11 cellular contexts compared by ENCODE assay signal in genomic region chr16:68289202-68289601, GRCh38. TPM values are rescaled to one million over a fixed set of nuclear protein-coding genes. Genes with fewer than 3 reads are reported as not detected.
DNase-seq lines count a peak whose midpoint lies in the region; TF ChIP-seq lines count a peak whose summit lies in the region.
"Had no signal": no experiment of that assay in that cellular context is flagged by ENCODE, and none has a peak within 500 bp of the region (broad histone marks: within the 10 kb centered on the region; RNA-seq: fewer than 3 reads in every experiment).

No MANE protein-coding gene starts in this region.

- H3K4me3 Mint-ChIP-seq in CD4-positive, alpha-beta memory T cell: peak overlapping the region in 7 of 8 donors; percentile 32 to 83 (median 68)
- peak overlapping the region; percentile 53 for H3K4me3 Mint-ChIP-seq in activated naive CD8-positive, alpha-beta T cell
- H3K4me3 Mint-ChIP-seq in osteocyte (ENCODE audit: unreplicated experiment): no peak overlapping the region
- no peak overlapping the region for H3K4me3 Mint-ChIP-seq in progenitor cell of endocrine pancreas (ENCODE audit: low read depth)

- peaks cover 90% of the 10 kb centered on the region for H3K79me2 ChIP-seq in GM23248 (ENCODE audit: insufficient read depth)

- H3K27ac ChIP-seq in CD4-positive, alpha-beta memory T cell (ENCODE audit: low read depth, low read length): peak overlapping the region; percentile 52
- peak overlapping the region; percentile 87; the same call in 1 of the 2 replicates for H3K27ac ChIP-seq in GM23248

- H3K4me1 ChIP-seq in CD4-positive, alpha-beta memory T cell (ENCODE audit: insufficient read depth, low read length): peaks cover 88% of the 10 kb centered on the region
- H3K4me1 ChIP-seq in GM23248 (ENCODE audit: insufficient read depth): peaks cover 44% of the 10 kb centered on the region

- peak overlapping the region; percentile 46 for H3K4me2 ChIP-seq in GM23248 (ENCODE audit: unreplicated experiment)

- no peak for TF ChIP-seq CTCF in osteocyte (IDR thresholded peaks at IDR 0.05)
- no peak for TF ChIP-seq CTCF in progenitor cell of endocrine pancreas (IDR thresholded peaks at IDR 0.05; ENCODE audit: unreplicated experiment)

- H3K36me3 Mint-ChIP-seq in CD4-positive, alpha-beta memory T cell: peaks cover 42 to 55% of the 10 kb centered on the region in 2 donors
- peaks cover 23% of the 10 kb centered on the region for H3K36me3 Mint-ChIP-seq in activated naive CD8-positive, alpha-beta T cell
- H3K36me3 Mint-ChIP-seq in osteocyte (ENCODE audit: unreplicated experiment): peaks cover 25% of the 10 kb centered on the region
- H3K36me3 Mint-ChIP-seq in progenitor cell of endocrine pancreas (ENCODE audit: insufficient read depth): peaks cover 3% of the 10 kb centered on the region

- no peaks in the 10 kb centered on the region for H3K27me3 Mint-ChIP-seq in CD4-positive, alpha-beta memory T cell
- H3K27me3 Mint-ChIP-seq in activated naive CD8-positive, alpha-beta T cell: no peaks in the 10 kb centered on the region
- no peaks in the 10 kb centered on the region for H3K27me3 Mint-ChIP-seq in osteocyte (ENCODE audit: unreplicated experiment)
- no peaks in the 10 kb centered on the region for H3K27me3 Mint-ChIP-seq in progenitor cell of endocrine pancreas

- POLR2A ChIA-PET in CD4-positive, alpha-beta memory T cell (lab: Charles Lee; ENCODE audit: partially characterized antibody): interaction anchor here (1.3 to 44.5 kb wide), 5 partner anchors 6 to 44 kb away, joined by 3 to 1508 read pairs (median 5); partner anchors contain the start of genes PLA2G15, PRMT7, SLC7A6 and SLC7A6OS

- H3K9me3 ChIP-seq in CD4-positive, alpha-beta memory T cell (ENCODE audit: control insufficient read depth in 1 of 2, low read length in 2 of 2): no peaks in the 10 kb centered on the region
- no peaks in the 10 kb centered on the region for H3K9me3 ChIP-seq in GM23248 (ENCODE audit: low read depth)

- CTCF ChIA-PET in CD4-positive, alpha-beta memory T cell (lab: Charles Lee; ENCODE audit: partially characterized antibody): interaction anchor here (1.1 to 29.4 kb wide), 5 partner anchors 9 to 768 kb away, joined by 3 to 680 read pairs (median 3); partner anchors contain the start of gene SLC7A6

- H3K4me1 Mint-ChIP-seq in CD4-positive, alpha-beta memory T cell: peaks cover 66 to 94% (median 85%) of the 10 kb centered on the region in 4 donors
- peaks cover 93% of the 10 kb centered on the region for H3K4me1 Mint-ChIP-seq in activated naive CD8-positive, alpha-beta T cell (ENCODE audit: low read depth)
- H3K4me1 Mint-ChIP-seq in osteocyte (ENCODE audit: unreplicated experiment) (peaks cover 41% of the 10 kb centered on the region), progenitor cell of endocrine pancreas (ENCODE audit: low read depth) (peaks cover 2% of the 10 kb centered on the region)

- no peak overlapping the region for H2AFZ ChIP-seq in GM23248

- H3K9ac ChIP-seq in GM23248: no peak overlapping the region

- in situ Hi-C loops in GM23248 (cut with MboI): no loop called here

- peaks cover 35% of the 10 kb centered on the region for H3K36me3 ChIP-seq in CD4-positive, alpha-beta memory T cell (ENCODE audit: insufficient read depth, low read length)
- H3K36me3 ChIP-seq in GM23248 (ENCODE audit: low read depth): peaks cover 22% of the 10 kb centered on the region

- no peaks in the 10 kb centered on the region for H3K9me2 ChIP-seq in GM23248 (ENCODE audit: insufficient read depth)

- intact Hi-C loops in CD4-positive, alpha-beta memory T cell (cut with micrococcal nuclease): no loop called here

- 0 out of 2 replicates have a peak, but pooled peaks cover 3% of the 10 kb centered on the region for H4K20me1 ChIP-seq in GM23248 (ENCODE audit: insufficient read depth)

- H3F3A ChIP-seq in GM23248 (ENCODE audit: insufficient read depth): peaks cover 37% of the 10 kb centered on the region

- WGBS in GM23248 (ENCODE audit: low coverage in 1 of 2, low lambda C conversion rate in 2 of 2, missing lambda C conversion rate in 2 of 2), 2 experiments: 90 to 92% methylated on average over 2 of the region's 2 CpGs

- no peaks in the 10 kb centered on the region for H3K27me3 ChIP-seq in CD4-positive, alpha-beta memory T cell (ENCODE audit: insufficient read depth, low read length)
- H3K27me3 ChIP-seq in GM23248 (replicated peaks; ENCODE audit: insufficient read depth): no peaks in the 10 kb centered on the region

- H3K9me3 Mint-ChIP-seq in CD4-positive, alpha-beta memory T cell: no peaks in the 10 kb centered on the region
- H3K9me3 Mint-ChIP-seq in activated naive CD8-positive, alpha-beta T cell (ENCODE audit: low read depth): no peaks in the 10 kb centered on the region
- H3K9me3 Mint-ChIP-seq in osteocyte (ENCODE audit: unreplicated experiment) (no peaks in the 10 kb centered on the region), progenitor cell of endocrine pancreas (ENCODE audit: low read depth) (no peaks in the 10 kb centered on the region)

- DNase-seq in CD4-positive, alpha-beta memory T cell: no peak
- DNase-seq in GM23248 (no peak), osteocyte (ENCODE audit: extremely low spot score, unreplicated experiment) (no peak), NCI-H1417 (lab: John Stamatoyannopoulos, UW) (no peak), progenitor cell of endocrine pancreas (ENCODE audit: low spot score, unreplicated experiment) (no peak), NCI-H1105 (lab: John Stamatoyannopoulos, UW) (no peak), DMS153 treated with DMSO at 0.1 percent for 48 hours (lab: John Stamatoyannopoulos, UW; ENCODE audit: unreplicated experiment) (no peak)
- DNase-seq: caudate nucleus, NCI-H526 treated with DMSO at 0.1 percent for 48 hours had no signal

- peak overlapping the region in 1 of 2 donors; percentile 4 for H3K4me3 ChIP-seq in CD4-positive, alpha-beta memory T cell (ENCODE audit: low read length in 2 of 2)
- H3K4me3 ChIP-seq in GM23248: no peak overlapping the region

- H3K27ac Mint-ChIP-seq in CD4-positive, alpha-beta memory T cell: peak overlapping the region; percentile 82 to 91 (median 89)
- peak overlapping the region; percentile 96 for H3K27ac Mint-ChIP-seq in activated naive CD8-positive, alpha-beta T cell
- H3K27ac Mint-ChIP-seq in osteocyte (ENCODE audit: unreplicated experiment) (peak overlapping the region; percentile 77), progenitor cell of endocrine pancreas (no peak overlapping the region)

RNA-seq across cellular contexts. Expression of gene SLC7A6OS, which starts 21.5 kb away (rescaled TPM):
- 10 to 100 TPM; 51.9 to 55.8 TPM for total RNA-seq in CD4-positive, alpha-beta memory T cell
- polyA plus RNA-seq in CD4-positive, alpha-beta memory T cell: 10 to 100 TPM; 22.4 to 25.2 TPM
- total RNA-seq in GM23248 (2014; rRNA removed; shearing (Covaris generic)): 8.5 and 11.9 TPM in 2 replicates
- polyA plus RNA-seq in GM23248 (2016; fragmentation: Nextera tagmentation; extraction: Ambion mirVana): 13.4 and 15.8 TPM in 2 replicates
- 14.2 and 18.4 TPM in 2 replicates for total RNA-seq in osteocyte
- total RNA-seq in progenitor cell of endocrine pancreas: 23.9 and 25.9 TPM in 2 replicates

RNA-seq across cellular contexts. Expression of gene PRMT7, which starts 21.6 kb away (rescaled TPM):
- 100 to 1,000 TPM in 1 of 2 experiments, 10 to 100 TPM in 1; 98.4 to 104 TPM for total RNA-seq in CD4-positive, alpha-beta memory T cell
- polyA plus RNA-seq in CD4-positive, alpha-beta memory T cell: 10 to 100 TPM; 28.3 to 30.6 TPM
- total RNA-seq in GM23248 (2014; rRNA removed; shearing (Covaris generic)): 49.6 and 68.0 TPM in 2 replicates
- 24.1 and 27.2 TPM in 2 replicates for polyA plus RNA-seq in GM23248 (2016; fragmentation: Nextera tagmentation; extraction: Ambion mirVana)
- total RNA-seq in osteocyte (38.4 and 43.5 TPM in 2 replicates), progenitor cell of endocrine pancreas (60.0 and 70.5 TPM in 2 replicates)

RNA-seq across cellular contexts. Expression of gene SLC7A6, which starts 24.9 kb away (rescaled TPM):
- total RNA-seq in CD4-positive, alpha-beta memory T cell: 100 to 1,000 TPM; 190 to 194 TPM
- 10 to 100 TPM; 14.4 to 21.1 TPM for polyA plus RNA-seq in CD4-positive, alpha-beta memory T cell
- total RNA-seq in GM23248 (2014; rRNA removed; shearing (Covaris generic)): 20.9 and 53.7 TPM in 2 replicates
- polyA plus RNA-seq in GM23248 (2016; fragmentation: Nextera tagmentation; extraction: Ambion mirVana): 15.8 and 17.3 TPM in 2 replicates
- total RNA-seq in osteocyte (50.7 and 52.9 TPM in 2 replicates), progenitor cell of endocrine pancreas (11.3 and 11.6 TPM in 2 replicates)

RNA-seq across cellular contexts. Expression of gene PLA2G15, which starts 44.0 kb away (rescaled TPM):
- 10 to 100 TPM; 12.0 to 13.3 TPM for total RNA-seq in CD4-positive, alpha-beta memory T cell
- 10 to 100 TPM in 1 of 2 donors, 1 to 10 TPM in 1; 6.6 to 10.8 TPM for polyA plus RNA-seq in CD4-positive, alpha-beta memory T cell
- total RNA-seq in GM23248 (2014; rRNA removed; shearing (Covaris generic)): 36.2 and 47.6 TPM in 2 replicates
- 24.8 and 26.0 TPM in 2 replicates for polyA plus RNA-seq in GM23248 (2016; fragmentation: Nextera tagmentation; extraction: Ambion mirVana)
- total RNA-seq in osteocyte: 25.9 and 27.9 TPM in 2 replicates
- 18.8 and 20.9 TPM in 2 replicates for total RNA-seq in progenitor cell of endocrine pancreas

RNA-seq across cellular contexts. Expression of gene ESRP2, which starts 53.3 kb away (rescaled TPM):
- under 1 TPM; 0.14 to 0.26 TPM for total RNA-seq in CD4-positive, alpha-beta memory T cell
- under 1 TPM in 1 of 2 donors, not detected in 1; 0.64 TPM for polyA plus RNA-seq in CD4-positive, alpha-beta memory T cell
- total RNA-seq in GM23248 (2014; rRNA removed; shearing (Covaris generic)): 0.32 TPM in 1 of 2 replicates, not detected in the other
- 0.34 TPM in 1 of 2 replicates, not detected in the other for polyA plus RNA-seq in GM23248 (2016; fragmentation: Nextera tagmentation; extraction: Ambion mirVana)
- total RNA-seq in osteocyte (0.16 and 0.24 TPM in 2 replicates), progenitor cell of endocrine pancreas (82.3 and 88.6 TPM in 2 replicates)
- total RNA-seq: M059J had no signal

Comparison
In these comparisons a context has a peak if more than half of its experiments do, and no peak if none do; other contexts are left out.
1. H3K4me3 Mint-ChIP-seq: peak in CD4-positive, alpha-beta memory T cell (7 of 8) and activated naive CD8-positive, alpha-beta T cell (single experiment); none in osteocyte (single experiment) and progenitor cell of endocrine pancreas (single experiment).